Comparison of ENCODE assay signal across 8 cellular contexts in the genomic region with DNA sequence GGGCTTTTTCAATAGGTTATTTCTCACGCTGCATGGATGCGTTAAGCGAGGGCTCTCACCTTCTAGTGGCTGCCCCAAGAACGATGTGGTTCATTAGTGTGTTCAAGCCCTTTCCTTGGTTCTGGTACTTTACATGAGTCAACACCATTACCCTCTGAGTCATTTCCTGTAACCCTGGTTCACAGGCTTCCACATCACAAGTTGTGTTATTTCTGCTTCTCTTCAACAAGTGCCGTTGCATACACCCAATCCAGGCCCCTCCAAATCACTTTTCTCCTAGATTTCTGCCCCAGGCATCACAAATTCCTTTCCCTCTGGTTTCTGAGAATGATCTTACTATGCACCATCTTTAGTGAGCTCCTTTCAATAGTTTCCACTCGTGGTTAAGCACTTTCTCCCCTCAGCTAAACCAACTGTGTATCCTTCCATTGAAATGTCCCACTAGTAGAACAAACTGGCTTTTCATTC.
DNase-seq lines count a peak whose midpoint lies in the region; ATAC-seq and TF ChIP-seq lines count a peak whose summit lies in the region.

No MANE protein-coding gene starts in this region.

- H2AFZ ChIP-seq in OCI-LY7 (ENCODE audit: low read length) (no peak overlapping the region), H9 (ENCODE audit: low read length) (no peak overlapping the region)

- H2BK120ac ChIP-seq in H9 (ENCODE audit: low read depth, low read length, poor library complexity, severe bottlenecking) = no peak overlapping the region

- peak overlapping the region; percentile 5 for H3K4me3 Mint-ChIP-seq in activated naive CD8-positive, alpha-beta T cell treated with anti-CD3 and anti-CD28 coated beads, Interleukin-2, amount 50 U/mL, for 24 hours
- peak overlapping the region in 1 of 10 donors; percentile 5 for H3K4me3 Mint-ChIP-seq in naive thymus-derived CD4-positive, alpha-beta T cell
- H3K4me3 Mint-ChIP-seq in H9 = no peak overlapping the region

- H3K23me2 ChIP-seq in H9 (ENCODE audit: insufficient read length, low read depth, low read length, poor library complexity, severe bottlenecking) = no peaks in the 10 kb centered on the region

- H3K4me1 ChIP-seq in naive thymus-derived CD4-positive, alpha-beta T cell (ENCODE audit: control insufficient read depth in 2 of 2, insufficient read depth in 2 of 2, low read length in 2 of 2) = no peaks in the 10 kb centered on the region
- H3K4me1 ChIP-seq in OCI-LY7 (ENCODE audit: insufficient read depth, low read length, poor library complexity, severe bottlenecking) (no peaks in the 10 kb centered on the region), H9 (ENCODE audit: insufficient read depth, low read length) (no peaks in the 10 kb centered on the region; the same call in 1 of the 2 replicates)

- ATAC-seq in HG02642 (IDR thresholded peaks at IDR 0.05; ENCODE audit: poor library complexity, unreplicated experiment) = peak; percentile 83
- peak; percentile 98 for ATAC-seq in activated naive CD8-positive, alpha-beta T cell treated with anti-CD3 and anti-CD28 coated beads, Interleukin-2, amount 50 U/mL, for 24 hours
- peak; percentile 87 for ATAC-seq in naive thymus-derived CD4-positive, alpha-beta T cell

- TF ChIP-seq CTCF in OCI-LY7 (conservative IDR thresholded peaks at IDR 0.05; ENCODE audit: low read length) (no peak), H9 (conservative IDR thresholded peaks at IDR 0.05) (no peak)

- intact Hi-C loops in naive thymus-derived CD4-positive, alpha-beta T cell (cut with micrococcal nuclease) = no loop called here
- intact Hi-C loops in OCI-LY7 (cut with micrococcal nuclease; ENCODE audit: unreplicated experiment) = no loop called here

- peak overlapping the region; percentile 81 for H3K27ac Mint-ChIP-seq in activated naive CD8-positive, alpha-beta T cell treated with anti-CD3 and anti-CD28 coated beads, Interleukin-2, amount 50 U/mL, for 24 hours
- H3K27ac Mint-ChIP-seq in naive thymus-derived CD4-positive, alpha-beta T cell = peak overlapping the region in 2 of 9 donors; percentile 25 to 30
- no peak overlapping the region for H3K27ac Mint-ChIP-seq in H9

- H3T11ph ChIP-seq in H9 (ENCODE audit: low read length) = no peak overlapping the region

- H3K23ac ChIP-seq in H9 (ENCODE audit: insufficient read length, low read depth, low read length) = no peak overlapping the region

- no peaks in the 10 kb centered on the region for H3K9me2 ChIP-seq in OCI-LY7 (ENCODE audit: insufficient read depth, low read length)

- peaks cover 26% of the 10 kb centered on the region for H3K4me1 Mint-ChIP-seq in activated naive CD8-positive, alpha-beta T cell treated with anti-CD3 and anti-CD28 coated beads, Interleukin-2, amount 50 U/mL, for 24 hours
- H3K4me1 Mint-ChIP-seq in naive thymus-derived CD4-positive, alpha-beta T cell = peaks cover 0 to 16% (median 6%) of the 10 kb centered on the region in 7 donors
- peaks cover 3 to 5% of the 10 kb centered on the region in 2 experiments; a peak in 3 of 4 replicates for H3K4me1 Mint-ChIP-seq in H9

- no peak overlapping the region for H3K27ac ChIP-seq in naive thymus-derived CD4-positive, alpha-beta T cell (ENCODE audit: low read depth, low read length)
- H3K27ac ChIP-seq in OCI-LY7 (ENCODE audit: low read depth, low read length, poor library complexity, severe bottlenecking) (no peak overlapping the region), H9 (ENCODE audit: insufficient read length, low read depth, low read length) (no peak overlapping the region)

- no peak overlapping the region for H3K9ac ChIP-seq in H9 (ENCODE audit: extremely low read depth, insufficient read length, low read length)

- BruUV-seq in OCI-LY7 (replicated peaks; lab: Mats Ljungman, UMichigan) = no TSS peak

- no peak overlapping the region for H3K56ac ChIP-seq in H9 (ENCODE audit: insufficient read length, low read depth, low read length)

- POLR2A ChIA-PET in naive thymus-derived CD4-positive, alpha-beta T cell (lab: Charles Lee) = no interaction called here
- POLR2A ChIA-PET in OCI-LY7 (lab: Charles Lee) = interaction anchor here (0.6 kb wide), 1 partner anchor 31 kb away, joined by 3 read pairs; no protein-coding TSS in a partner anchor

- H2BK15ac ChIP-seq in H9 (ENCODE audit: low read depth, low read length) = no peak overlapping the region

- no peak overlapping the region for H4K5ac ChIP-seq in H9 (ENCODE audit: insufficient read length, low read depth, low read length)

- peak; percentile 8 to 17 for DNase-seq in activated CD4-positive, alpha-beta T cell treated with anti-CD3 and anti-CD28 coated beads for 4 hours
- DNase-seq in activated CD4-positive, alpha-beta T cell treated with anti-CD3 and anti-CD28 coated beads for 1 hour = no peak
- DNase-seq in NCI-H460 (ENCODE audit: extremely low read depth, low read depth) (peak; percentile 44), OCI-LY7 (ENCODE audit: low spot score) (no peak), H9 (no peak)
- peak; percentile 34 for DNase-seq in activated naive CD8-positive, alpha-beta T cell treated with anti-CD3 and anti-CD28 coated beads, Interleukin-2, amount 50 U/mL, for 24 hours
- peak in 1 of 9 donors; percentile 23 for DNase-seq in naive thymus-derived CD4-positive, alpha-beta T cell

- no peaks in the 10 kb centered on the region for H3K27me3 ChIP-seq in naive thymus-derived CD4-positive, alpha-beta T cell (ENCODE audit: control insufficient read depth in 2 of 2, insufficient read depth in 2 of 2, low read length in 2 of 2)
- H3K27me3 ChIP-seq in H9 (ENCODE audit: insufficient read depth, low read length) = no peaks in the 10 kb centered on the region

- H3K27me3 Mint-ChIP-seq in activated naive CD8-positive, alpha-beta T cell treated with anti-CD3 and anti-CD28 coated beads, Interleukin-2, amount 50 U/mL, for 24 hours = peaks cover 9% of the 10 kb centered on the region
- H3K27me3 Mint-ChIP-seq in naive thymus-derived CD4-positive, alpha-beta T cell = peaks cover 0 to 19% (median 3%) of the 10 kb centered on the region in 5 donors
- no peaks in the 10 kb centered on the region for H3K27me3 Mint-ChIP-seq in H9 (ENCODE audit: low read depth)

- H3K14ac ChIP-seq in H9 (ENCODE audit: insufficient read depth, low read length) = no peak overlapping the region

- no CpG with 5 or more reads among the region's 6 CpGs for WGBS in H9 (ENCODE audit: extremely low coverage, insufficient read length, low lambda C conversion rate)

- H4K20me1 ChIP-seq in OCI-LY7 (ENCODE audit: insufficient read depth, low read length) (no peaks in the 10 kb centered on the region), H9 (ENCODE audit: control insufficient read depth, insufficient read depth, insufficient read length) (no peaks in the 10 kb centered on the region)

- H4K8ac ChIP-seq in H9 (replicated peaks; ENCODE audit: insufficient read length, low read depth, low read length) = no peak overlapping the region

- H2BK12ac ChIP-seq in H9 (ENCODE audit: insufficient read length, low read depth, low read length) = no peak overlapping the region

- no peak overlapping the region for H4K91ac ChIP-seq in H9 (ENCODE audit: insufficient read length, low read depth, low read length)

- no peak overlapping the region for H3K4ac ChIP-seq in H9 (ENCODE audit: low read depth, low read length)

- H3K4me3 ChIP-seq in naive thymus-derived CD4-positive, alpha-beta T cell (ENCODE audit: low read length) = no peak overlapping the region
- H3K4me3 ChIP-seq in OCI-LY7 (ENCODE audit: low read depth, low read length, poor library complexity, severe bottlenecking) = no peak overlapping the region

- no peak overlapping the region for H2BK5ac ChIP-seq in H9 (ENCODE audit: insufficient read length, low read length)

- H3K9me3 Mint-ChIP-seq in activated naive CD8-positive, alpha-beta T cell treated with anti-CD3 and anti-CD28 coated beads, Interleukin-2, amount 50 U/mL, for 24 hours = no peaks in the 10 kb centered on the region
- H3K9me3 Mint-ChIP-seq in naive thymus-derived CD4-positive, alpha-beta T cell = peaks cover 0 to 3% (median 0%) of the 10 kb centered on the region in 11 donors
- H3K9me3 Mint-ChIP-seq in H9 = no peaks in the 10 kb centered on the region

- no peaks in the 10 kb centered on the region for H3K9me3 ChIP-seq in naive thymus-derived CD4-positive, alpha-beta T cell (ENCODE audit: control insufficient read depth in 2 of 3, low read length in 3 of 3)
- no peaks in the 10 kb centered on the region for H3K9me3 ChIP-seq in OCI-LY7 (ENCODE audit: low read length)
- no peaks in the 10 kb centered on the region for H3K9me3 ChIP-seq in H9 (ENCODE audit: control insufficient read depth, low read depth, low read length)

- CTCF ChIA-PET in naive thymus-derived CD4-positive, alpha-beta T cell (lab: Charles Lee) = no interaction called here
- CTCF ChIA-PET in OCI-LY7 (lab: Charles Lee; ENCODE audit: unreplicated experiment) = no interaction called here

- H3K36me3 Mint-ChIP-seq in activated naive CD8-positive, alpha-beta T cell treated with anti-CD3 and anti-CD28 coated beads, Interleukin-2, amount 50 U/mL, for 24 hours (ENCODE audit: low read depth) = no peaks in the 10 kb centered on the region
- no peaks in the 10 kb centered on the region for H3K36me3 Mint-ChIP-seq in naive thymus-derived CD4-positive, alpha-beta T cell
- H3K36me3 Mint-ChIP-seq in H9 (ENCODE audit: insufficient read depth in 1 of 3, low read depth in 3 of 3) = no peaks in the 10 kb centered on the region

- H2AK5ac ChIP-seq in H9 (ENCODE audit: insufficient read length, low read length) = no peak overlapping the region

- no peak overlapping the region for H3K18ac ChIP-seq in H9 (ENCODE audit: insufficient read length, low read depth, low read length)

- H3K79me2 ChIP-seq in OCI-LY7 (ENCODE audit: insufficient read depth, low read depth, low read length) (no peaks in the 10 kb centered on the region), H9 (ENCODE audit: insufficient read depth, low read length) (no peaks in the 10 kb centered on the region)

- H2BK20ac ChIP-seq in H9 (ENCODE audit: low read depth, low read length, poor library complexity, severe bottlenecking) = no peak overlapping the region

- no peak overlapping the region for H3K4me2 ChIP-seq in OCI-LY7 (ENCODE audit: low read length)
- H3K4me2 ChIP-seq in H9 (ENCODE audit: insufficient read depth, insufficient read length, low read length) = no peak overlapping the region

- H3K36me3 ChIP-seq in naive thymus-derived CD4-positive, alpha-beta T cell (ENCODE audit: control insufficient read depth in 2 of 3, insufficient read depth in 3 of 3, low read length in 3 of 3) = no peaks in the 10 kb centered on the region
- no peaks in the 10 kb centered on the region for H3K36me3 ChIP-seq in OCI-LY7 (ENCODE audit: insufficient read depth, low read length)

- H3K79me1 ChIP-seq in H9 (ENCODE audit: insufficient read depth, low read depth, low read length, poor library complexity, severe bottlenecking) = no peaks in the 10 kb centered on the region

Comparison
In these comparisons a context has a peak if more than half of its experiments do, and no peak if none do; other contexts are left out.
1. DNase-seq: peak in activated CD4-positive, alpha-beta T cell treated with anti-CD3 and anti-CD28 coated beads for 4 hours (2 of 2), NCI-H460 (single experiment) and activated naive CD8-positive, alpha-beta T cell treated with anti-CD3 and anti-CD28 coated beads, Interleukin-2, amount 50 U/mL, for 24 hours (single experiment); none in activated CD4-positive, alpha-beta T cell treated with anti-CD3 and anti-CD28 coated beads for 1 hour (single experiment), OCI-LY7 (single experiment) and H9 (single experiment).
2. Peak in every context shown above with its lines, with median percentiles within 50 percentile points of each other: ATAC-seq.